8 cellular contexts compared by ENCODE assay signal in the genomic region with DNA sequence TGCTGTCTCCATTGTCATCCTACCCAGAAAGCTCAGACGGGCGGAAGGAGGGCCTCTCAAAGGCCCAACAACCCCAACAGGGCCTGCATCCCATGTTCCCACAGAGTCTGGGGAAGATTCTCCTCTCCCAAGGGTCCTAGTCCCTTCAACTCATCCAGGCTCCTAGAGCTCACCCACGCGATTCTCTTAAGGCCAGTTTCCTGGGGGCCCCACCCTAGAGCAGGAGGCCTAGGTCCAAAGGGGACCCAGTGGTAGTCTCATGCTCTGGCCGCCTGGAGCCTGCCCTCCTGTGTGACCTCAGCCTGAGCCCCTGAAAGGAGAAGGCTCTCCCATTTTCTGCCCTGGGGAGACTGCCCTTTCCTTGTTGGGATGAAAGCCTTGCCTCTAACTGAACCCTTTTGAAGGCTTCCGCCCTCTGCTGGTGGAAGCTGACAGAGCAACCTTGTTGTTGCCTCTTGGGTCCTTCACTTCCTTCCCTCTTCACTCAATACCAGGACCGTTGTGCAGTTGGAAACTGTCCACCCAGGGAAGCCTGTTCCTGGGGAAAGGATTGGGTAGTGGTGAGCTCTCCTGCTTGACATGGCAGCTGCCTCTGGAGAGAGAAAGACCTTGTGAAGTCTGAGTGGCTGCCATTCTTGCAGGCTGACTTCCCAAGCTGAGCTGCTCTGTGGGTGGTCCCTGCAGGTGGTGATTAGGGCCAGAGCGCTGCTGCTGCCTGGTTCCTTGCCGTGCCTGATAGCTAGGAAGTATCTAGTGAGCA.
A peak's percentile ranks its signal among the peaks of the same experiment; 100 is the strongest.
DNase-seq lines count a peak whose midpoint lies in the region; ATAC-seq and TF ChIP-seq lines count a peak whose summit lies in the region.

No MANE protein-coding gene starts in this region.

- H3K27ac Mint-ChIP-seq in activated CD4-positive, alpha-beta memory T cell treated with anti-CD3 and anti-CD28 coated beads for 36 hours: no peak overlapping the region
- no peak overlapping the region for H3K27ac Mint-ChIP-seq in neural progenitor cell

- no peaks in the 10 kb centered on the region for H3K4me1 Mint-ChIP-seq in activated CD4-positive, alpha-beta memory T cell treated with anti-CD3 and anti-CD28 coated beads for 36 hours (ENCODE audit: low read depth)
- peaks cover 10% of the 10 kb centered on the region for H3K4me1 Mint-ChIP-seq in neural progenitor cell

- no peaks in the 10 kb centered on the region for H3K79me2 ChIP-seq in neural progenitor cell (ENCODE audit: low read depth)

- H3K36me3 ChIP-seq in BLaER1 (peaks cover 37% of the 10 kb centered on the region; the same call in 1 of the 2 replicates), neural progenitor cell (no peaks in the 10 kb centered on the region)

- H3K4me1 ChIP-seq in BLaER1 (peaks cover 27% of the 10 kb centered on the region), neural progenitor cell (peaks cover 10% of the 10 kb centered on the region)

- H4K20me1 ChIP-seq in BLaER1 (no peaks in the 10 kb centered on the region), neural progenitor cell (ENCODE audit: low read depth) (no peaks in the 10 kb centered on the region)

- peak; percentile 82 for TF ChIP-seq CTCF in neural progenitor cell (IDR thresholded peaks at IDR 0.05)

- CTCF ChIA-PET in activated CD4-positive, alpha-beta memory T cell treated with anti-CD3 and anti-CD28 coated beads for 36 hours (lab: Charles Lee): interaction anchor here (0.6 to 6.0 kb wide), 29 partner anchors 9 to 392 kb away, joined by 3 to 76 read pairs (median 3); a partner anchor contains a TSS

- no peak overlapping the region for H3K4me3 ChIP-seq in BLaER1
- H3K4me3 ChIP-seq in neural progenitor cell: no peak overlapping the region

- no peak overlapping the region for H3K4me3 Mint-ChIP-seq in activated CD4-positive, alpha-beta memory T cell treated with anti-CD3 and anti-CD28 coated beads for 36 hours
- no peak overlapping the region for H3K4me3 Mint-ChIP-seq in neural progenitor cell

- H3K9ac ChIP-seq in BLaER1: no peak overlapping the region
- H3K9ac ChIP-seq in neural progenitor cell: no peak overlapping the region

- intact Hi-C loops in activated CD4-positive, alpha-beta memory T cell treated with anti-CD3 and anti-CD28 coated beads for 36 hours (cut with micrococcal nuclease): loop anchor here (2.0 kb wide), 1 partner anchor 34 kb away; no protein-coding TSS in a partner anchor

- no peaks in the 10 kb centered on the region for H3K27me3 Mint-ChIP-seq in activated CD4-positive, alpha-beta memory T cell treated with anti-CD3 and anti-CD28 coated beads for 36 hours
- H3K27me3 Mint-ChIP-seq in neural progenitor cell (ENCODE audit: insufficient read depth, low read depth): peaks cover 4% of the 10 kb centered on the region

- H3K27me3 ChIP-seq in BLaER1 (no peaks in the 10 kb centered on the region), neural progenitor cell (no peaks in the 10 kb centered on the region)

- no peaks in the 10 kb centered on the region for H3K36me3 Mint-ChIP-seq in activated CD4-positive, alpha-beta memory T cell treated with anti-CD3 and anti-CD28 coated beads for 36 hours
- H3K36me3 Mint-ChIP-seq in neural progenitor cell: peaks cover 1% of the 10 kb centered on the region

- H3K9me3 Mint-ChIP-seq in activated CD4-positive, alpha-beta memory T cell treated with anti-CD3 and anti-CD28 coated beads for 36 hours: no peaks in the 10 kb centered on the region
- H3K9me3 Mint-ChIP-seq in neural progenitor cell: no peaks in the 10 kb centered on the region

- peak overlapping the region; percentile 19; the same call in 1 of the 2 replicates for H3K27ac ChIP-seq in BLaER1
- no peak overlapping the region for H3K27ac ChIP-seq in neural progenitor cell

- POLR2A ChIA-PET in activated CD4-positive, alpha-beta memory T cell treated with anti-CD3 and anti-CD28 coated beads for 36 hours (lab: Charles Lee): interaction anchor here (0.7 kb wide), 1 partner anchor 330 kb away, joined by 3 read pairs; no protein-coding TSS in a partner anchor

- H3K9me3 ChIP-seq in BLaER1 (no peaks in the 10 kb centered on the region), neural progenitor cell (ENCODE audit: low read depth) (no peaks in the 10 kb centered on the region)

- ATAC-seq in GM21360 (IDR thresholded peaks at IDR 0.05; ENCODE audit: unreplicated experiment): no peak

- peak; percentile 48 for DNase-seq in GM19240 (ENCODE audit: insufficient read length, low spot score)
- DNase-seq in NCI-H460 (ENCODE audit: extremely low read depth, low read depth): peak; percentile 47
- peak; percentile 73 for DNase-seq in activated CD4-positive, alpha-beta memory T cell treated with anti-CD3 and anti-CD28 coated beads for 36 hours
- DNase-seq in fibroblast of gingiva (ENCODE audit: low read depth): peak; percentile 33
- DNase-seq in neural progenitor cell (ENCODE audit: low spot score): peak; percentile 81
- DNase-seq in NK-92 treated with Interleukin-12 subunit alpha and Interleukin-12 subunit beta, amount 100 ng/mL, for 24 hours (lab: John Stamatoyannopoulos, UW): no peak

- H3K4me2 ChIP-seq in BLaER1: peak overlapping the region; percentile 67
- H3K4me2 ChIP-seq in neural progenitor cell: no peak overlapping the region

- H2AFZ ChIP-seq in neural progenitor cell (replicated peaks): no peak overlapping the region

- H3F3A ChIP-seq in neural progenitor cell (ENCODE audit: low read depth): no peaks in the 10 kb centered on the region
